Comparison of ENCODE assay signal across 1 cellular context in genomic region chr19:40751065-40751923, GRCh38.
A peak's percentile ranks its signal among the peaks of the same experiment; 100 is the strongest.
TF ChIP-seq lines count a peak whose summit lies in the region.

TSS of gene SNRPA (plus strand) at chr19:40751203. CDS start at chr19:40751409, 206 bp downstream.

TF ChIP-seq in K562, 482 proteins besides CTCF, POLR2A, EP300 and RAD21 (continued from another document and continues in another):
- TF ChIP-seq, protein P1, sequence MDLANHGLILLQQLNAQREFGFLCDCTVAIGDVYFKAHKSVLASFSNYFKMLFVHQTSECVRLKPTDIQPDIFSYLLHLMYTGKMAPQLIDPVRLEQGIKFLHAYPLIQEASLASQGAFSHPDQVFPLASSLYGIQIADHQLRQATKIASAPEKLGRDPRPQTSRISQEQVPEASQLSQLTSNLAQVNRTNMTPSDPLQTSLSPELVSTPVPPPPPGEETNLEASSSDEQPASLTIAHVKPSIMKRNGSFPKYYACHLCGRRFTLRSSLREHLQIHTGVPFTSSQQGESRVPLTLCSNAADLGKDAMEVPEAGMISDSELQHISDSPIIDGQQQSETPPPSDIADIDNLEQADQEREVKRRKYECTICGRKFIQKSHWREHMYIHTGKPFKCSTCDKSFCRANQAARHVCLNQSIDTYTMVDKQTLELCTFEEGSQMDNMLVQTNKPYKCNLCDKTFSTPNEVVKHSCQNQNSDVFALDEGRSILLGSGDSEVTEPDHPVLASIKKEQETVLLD (IDR thresholded peaks at IDR 0.05), result no peak
- TF ChIP-seq, protein P2, sequence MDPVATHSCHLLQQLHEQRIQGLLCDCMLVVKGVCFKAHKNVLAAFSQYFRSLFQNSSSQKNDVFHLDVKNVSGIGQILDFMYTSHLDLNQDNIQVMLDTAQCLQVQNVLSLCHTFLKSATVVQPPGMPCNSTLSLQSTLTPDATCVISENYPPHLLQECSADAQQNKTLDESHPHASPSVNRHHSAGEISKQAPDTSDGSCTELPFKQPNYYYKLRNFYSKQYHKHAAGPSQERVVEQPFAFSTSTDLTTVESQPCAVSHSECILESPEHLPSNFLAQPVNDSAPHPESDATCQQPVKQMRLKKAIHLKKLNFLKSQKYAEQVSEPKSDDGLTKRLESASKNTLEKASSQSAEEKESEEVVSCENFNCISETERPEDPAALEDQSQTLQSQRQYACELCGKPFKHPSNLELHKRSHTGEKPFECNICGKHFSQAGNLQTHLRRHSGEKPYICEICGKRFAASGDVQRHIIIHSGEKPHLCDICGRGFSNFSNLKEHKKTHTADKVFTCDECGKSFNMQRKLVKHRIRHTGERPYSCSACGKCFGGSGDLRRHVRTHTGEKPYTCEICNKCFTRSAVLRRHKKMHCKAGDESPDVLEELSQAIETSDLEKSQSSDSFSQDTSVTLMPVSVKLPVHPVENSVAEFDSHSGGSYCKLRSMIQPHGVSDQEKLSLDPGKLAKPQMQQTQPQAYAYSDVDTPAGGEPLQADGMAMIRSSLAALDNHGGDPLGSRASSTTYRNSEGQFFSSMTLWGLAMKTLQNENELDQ (CRISPR knock-in tag; IDR thresholded peaks at IDR 0.05; ENCODE audit: borderline replicate concordance), result no peak
- 0 out of 2 replicates have a peak, but pooled peaks have one; percentile 0 for TF ChIP-seq JUND (IDR thresholded peaks at IDR 0.05; ENCODE audit: borderline replicate concordance, low read depth, low read length)
- TF ChIP-seq JUND (tag; IDR thresholded peaks at IDR 0.05; ENCODE audit: borderline replicate concordance, low read depth, low read length), result no peak
- peak; percentile 83 for TF ChIP-seq POLR2G (IDR thresholded peaks at IDR 0.05; ENCODE audit: low read depth, low read length)
- TF ChIP-seq FOXO4 (CRISPR knock-in tag; IDR thresholded peaks at IDR 0.05), result no peak
- TF ChIP-seq TARDBP (IDR thresholded peaks at IDR 0.05), result peak; percentile 17; the same call in 1 of the 2 replicates
- no peak for TF ChIP-seq SMAD3 (CRISPR knock-in tag; conservative IDR thresholded peaks at IDR 0.05)
- TF ChIP-seq MCM7 (IDR thresholded peaks at IDR 0.05), result no peak
- TF ChIP-seq ZNF592 (IDR thresholded peaks at IDR 0.05), result peak; percentile 56; the same call in 1 of the 2 replicates
- TF ChIP-seq CEBPB (tag; IDR thresholded peaks at IDR 0.05), result no peak
- TF ChIP-seq ZNF717 (CRISPR knock-in tag; IDR thresholded peaks at IDR 0.05), result no peak
- 0 out of 2 replicates have a peak, but pooled peaks have one; percentile 3 for TF ChIP-seq ZNF583 (CRISPR knock-in tag; IDR thresholded peaks at IDR 0.05)
- no peak for TF ChIP-seq SMAD2 (IDR thresholded peaks at IDR 0.05; ENCODE audit: low read depth, low read length)
- TF ChIP-seq ZNF318 (IDR thresholded peaks at IDR 0.05; ENCODE audit: borderline replicate concordance in 1 of 2, low read depth in 1 of 2), result no peak
- TF ChIP-seq SREBF2 (CRISPR knock-in tag; IDR thresholded peaks at IDR 0.05), result no peak
- TF ChIP-seq NCOA4 (IDR thresholded peaks at IDR 0.05; ENCODE audit: partially characterized antibody), result no peak
- TF ChIP-seq DDX20 (tag; IDR thresholded peaks at IDR 0.05; ENCODE audit: low read depth), result no peak
- no peak for TF ChIP-seq ZC3H4 (CRISPR knock-in tag; IDR thresholded peaks at IDR 0.05; ENCODE audit: borderline replicate concordance)
- TF ChIP-seq FOXJ2 (tag; IDR thresholded peaks at IDR 0.05), result no peak
- TF ChIP-seq HCFC1 (IDR thresholded peaks at IDR 0.05; ENCODE audit: low read depth, low read length), result peak; percentile 86
- TF ChIP-seq ARNT (IDR thresholded peaks at IDR 0.05), result 0 out of 4 replicates have a peak, but pooled peaks of 1 of the 2 experiments have one; percentile 19
- peak; percentile 16; the same call in 1 of the 2 replicates for TF ChIP-seq MTA3 (IDR thresholded peaks at IDR 0.05; ENCODE audit: borderline replicate concordance)
- peak; percentile 64; the same call in 1 of the 2 replicates for TF ChIP-seq CREB1 (IDR thresholded peaks at IDR 0.05)
- TF ChIP-seq CREB1 (CRISPR knock-in tag; IDR thresholded peaks at IDR 0.05), result peak; percentile 14; the same call in 1 of the 2 replicates
- no peak for TF ChIP-seq SRSF9 (IDR thresholded peaks at IDR 0.05; ENCODE audit: borderline replicate concordance, low read depth, low read length)
- no peak for TF ChIP-seq CBFA2T2 (conservative IDR thresholded peaks at IDR 0.05)
- TF ChIP-seq ZNF140 (CRISPR knock-in tag; IDR thresholded peaks at IDR 0.05), result no peak
- TF ChIP-seq BCL6 (CRISPR knock-in tag; IDR thresholded peaks at IDR 0.05), result no peak
- no peak; the same call in 1 of the 2 replicates for TF ChIP-seq C11orf30 (IDR thresholded peaks at IDR 0.05; ENCODE audit: low read depth)
- TF ChIP-seq FOXA1 (IDR thresholded peaks at IDR 0.05; ENCODE audit: borderline replicate concordance), result no peak
- no peak for TF ChIP-seq ZNF184 (CRISPR knock-in tag; IDR thresholded peaks at IDR 0.05)
- 0 out of 2 replicates have a peak, but pooled peaks have one; percentile 0 for TF ChIP-seq XRCC5 (IDR thresholded peaks at IDR 0.05; ENCODE audit: low read depth, low read length)
- no peak for TF ChIP-seq ZBTB8A (IDR thresholded peaks at IDR 0.05; ENCODE audit: partially characterized antibody)
- no peak for TF ChIP-seq SNAPC5 (CRISPR knock-in tag; IDR thresholded peaks at IDR 0.05)
- TF ChIP-seq HDAC1 (IDR thresholded peaks at IDR 0.05), result peak in 1 of 2 experiments; percentile 87; a peak in 2 of 4 replicates
- TF ChIP-seq ZFP91 (CRISPR knock-in tag; IDR thresholded peaks at IDR 0.05), result 0 out of 2 replicates have a peak, but pooled peaks have one; percentile 14
- no peak for TF ChIP-seq RUNX1 (IDR thresholded peaks at IDR 0.05; ENCODE audit: low read depth)
- TF ChIP-seq ESRRB (CRISPR knock-in tag; IDR thresholded peaks at IDR 0.05; ENCODE audit: borderline replicate concordance), result no peak
- no peak for TF ChIP-seq PURB (CRISPR knock-in tag; IDR thresholded peaks at IDR 0.05; ENCODE audit: low read depth)
- TF ChIP-seq ZNF695 (CRISPR knock-in tag; IDR thresholded peaks at IDR 0.05), result no peak
- no peak; the same call in 1 of the 2 replicates for TF ChIP-seq SP1 (CRISPR knock-in tag; IDR thresholded peaks at IDR 0.05)
- no peak for TF ChIP-seq TCF15 (CRISPR knock-in tag; IDR thresholded peaks at IDR 0.05)
- no peak for TF ChIP-seq ELF2 (CRISPR knock-in tag; IDR thresholded peaks at IDR 0.05)
- no peak for TF ChIP-seq FOS (IDR thresholded peaks at IDR 0.05; ENCODE audit: extremely low read depth, insufficient read length)
- TF ChIP-seq IFI16 (CRISPR knock-in tag; IDR thresholded peaks at IDR 0.05), result no peak
- TF ChIP-seq BCOR (IDR thresholded peaks at IDR 0.05), result no peak
